Comparison of ENCODE assay signal across 20 cellular contexts in genomic region chr5:172200476-172200875, GRCh38. TPM values are rescaled to one million over a fixed set of nuclear protein-coding genes. Genes with fewer than 3 reads are reported as not detected.
DNase-seq lines count a peak whose midpoint lies in the region; ATAC-seq, FAIRE-seq and TF ChIP-seq lines count a peak whose summit lies in the region.
"Had no signal": no experiment of that assay in that cellular context is flagged by ENCODE, and none has a peak within 500 bp of the region (broad histone marks: within the 10 kb centered on the region; RNA-seq: fewer than 3 reads in every experiment).

No MANE protein-coding gene starts in this region.

- no peak overlapping the region for H3K4me3 Mint-ChIP-seq in WTC11
- peak overlapping the region; percentile 73 for H3K4me3 Mint-ChIP-seq in memory B cell
- H3K4me3 Mint-ChIP-seq in stimulated activated naive B cell treated with anti-CD40 and anti-IgM and Interleukin-4, amounts not matched to agents 10 μg/mL and 1 μg/mL and 100 μg/mL, for 72 hours: no peak overlapping the region
- H3K4me3 Mint-ChIP-seq: CD8-positive, alpha-beta T cell; GM23338; HFFc6 had no signal

- H3K27me3 Mint-ChIP-seq in WTC11 (ENCODE audit: low read depth) (no peaks in the 10 kb centered on the region), memory B cell (no peaks in the 10 kb centered on the region)
- no peaks in the 10 kb centered on the region for H3K27me3 Mint-ChIP-seq in stimulated activated naive B cell treated with anti-CD40 and anti-IgM and Interleukin-4, amounts not matched to agents 10 μg/mL and 1 μg/mL and 100 μg/mL, for 72 hours

- ATAC-seq in WTC11 (no peak), memory B cell (ENCODE audit: low read depth) (peak; percentile 57), HG02759 (IDR thresholded peaks at IDR 0.05; ENCODE audit: unreplicated experiment) (no peak)
- ATAC-seq in stimulated activated naive B cell treated with anti-CD40 and anti-IgM and Interleukin-4, amounts not matched to agents 10 μg/mL and 1 μg/mL and 100 μg/mL, for 72 hours (replicated peaks): peak; percentile 51 to 52
- ATAC-seq: A549; CD8-positive, alpha-beta T cell; GM23338; HCT116; HepG2 had no signal

- no peak for FAIRE-seq in GM12891 (lab: Jason Lieb, UNC)
- no peak for FAIRE-seq in frontal cortex (lab: Jason Lieb, UNC)
- FAIRE-seq: A549, G401.6, H54, HepG2 had no signal

- peak overlapping the region; percentile 2; the same call in 1 of the 2 replicates for H3K27ac Mint-ChIP-seq in WTC11
- peak overlapping the region; percentile 78 for H3K27ac Mint-ChIP-seq in memory B cell
- H3K27ac Mint-ChIP-seq in stimulated activated naive B cell treated with anti-CD40 and anti-IgM and Interleukin-4, amounts not matched to agents 10 μg/mL and 1 μg/mL and 100 μg/mL, for 72 hours: no peak overlapping the region
- H3K27ac Mint-ChIP-seq: CD8-positive, alpha-beta T cell; GM23338; HFFc6 had no signal

- CTCF ChIA-PET in WTC11 (lab: Charles Lee): no interaction called here

- no peak for TF ChIP-seq CTCF in WTC11 (IDR thresholded peaks at IDR 0.05)

- H3K9me3 Mint-ChIP-seq in WTC11 (peaks cover 10% of the 10 kb centered on the region), memory B cell (no peaks in the 10 kb centered on the region)
- no peaks in the 10 kb centered on the region for H3K9me3 Mint-ChIP-seq in stimulated activated naive B cell treated with anti-CD40 and anti-IgM and Interleukin-4, amounts not matched to agents 10 μg/mL and 1 μg/mL and 100 μg/mL, for 72 hours
- H3K9me3 Mint-ChIP-seq: CD8-positive, alpha-beta T cell had no signal

- DNase-seq in GM12891 (ENCODE audit: insufficient read length, low spot score) (no peak), WTC11 (ENCODE audit: low spot score) (no peak), memory B cell (ENCODE audit: low spot score in 2 of 2) (no peak), 8988T (no peak), frontal cortex (ENCODE audit: low spot score in 2 of 2) (no peak)
- no peak for DNase-seq in stimulated activated naive B cell treated with anti-CD40 and anti-IgM and Interleukin-4, amounts not matched to agents 10 μg/mL and 1 μg/mL and 100 μg/mL, for 72 hours
- DNase-seq: AML-193; Calu3; CD8-positive, alpha-beta T cell; DMS53; HFFc6; KG1 had no signal

- POLR2A ChIA-PET in WTC11 (lab: Charles Lee): no interaction called here

- H3K36me3 Mint-ChIP-seq in WTC11: no peaks in the 10 kb centered on the region
- no peaks in the 10 kb centered on the region for H3K36me3 Mint-ChIP-seq in memory B cell
- H3K36me3 Mint-ChIP-seq in stimulated activated naive B cell treated with anti-CD40 and anti-IgM and Interleukin-4, amounts not matched to agents 10 μg/mL and 1 μg/mL and 100 μg/mL, for 72 hours: no peaks in the 10 kb centered on the region
- H3K36me3 Mint-ChIP-seq: CD14-positive monocyte; CD8-positive, alpha-beta T cell had no signal

- no peak for TF ChIP-seq POLR2A in GM12891 (IDR thresholded peaks at IDR 0.05; ENCODE audit: low read depth, low read length)

- H3K4me1 Mint-ChIP-seq in WTC11: no peaks in the 10 kb centered on the region
- H3K4me1 Mint-ChIP-seq in memory B cell: peaks cover 12% of the 10 kb centered on the region
- H3K4me1 Mint-ChIP-seq in stimulated activated naive B cell treated with anti-CD40 and anti-IgM and Interleukin-4, amounts not matched to agents 10 μg/mL and 1 μg/mL and 100 μg/mL, for 72 hours: peaks cover 15 to 28% of the 10 kb centered on the region in 2 donors
- H3K4me1 Mint-ChIP-seq: GM23338 had no signal

TF ChIP-seq in GM12891, 5 proteins besides CTCF, POLR2A, EP300 and RAD21:
- TF ChIP-seq TAF1 (IDR thresholded peaks at IDR 0.05; ENCODE audit: low read depth, low read length) (no peak), PAX5 (IDR thresholded peaks at IDR 0.05; ENCODE audit: insufficient read depth, low read length, severe bottlenecking) (no peak), POU2F2 (IDR thresholded peaks at IDR 0.05; ENCODE audit: low read depth, low read length) (no peak), SPI1 (IDR thresholded peaks at IDR 0.05; ENCODE audit: low read depth, low read length) (peak; percentile 74)

TF ChIP-seq in WTC11, 78 proteins besides CTCF, POLR2A, EP300 and RAD21:
- no peak for TF ChIP-seq GABPB1 (CRISPR knock-in tag; IDR thresholded peaks at IDR 0.05)
- TF ChIP-seq NFE2L1 (CRISPR knock-in tag; IDR thresholded peaks at IDR 0.05): no peak
- TF ChIP-seq MYBL2 (CRISPR knock-in tag; IDR thresholded peaks at IDR 0.05): no peak

RNA-seq across cellular contexts. Expression of gene EFCAB9, which starts 6.5 kb away (rescaled TPM):
- polyA plus RNA-seq in GM12891 (2012; ENCODE audit: low read depth, missing spikeins): not detected
- not detected in 3 replicates for total RNA-seq in WTC11 (2021)
- not detected for total RNA-seq in frontal cortex
- total RNA-seq: Calu3; CD8-positive, alpha-beta T cell; GM23338; HepG2; HFFc6 had no signal
- polyA plus RNA-seq: A549, CD14-positive monocyte, GM23338, HepG2 had no signal

RNA-seq across cellular contexts. Expression of gene STK10, which starts 12.5 kb away (rescaled TPM):
- 42.9 TPM for polyA plus RNA-seq in GM12891 (2012; ENCODE audit: low read depth, missing spikeins)
- total RNA-seq in WTC11 (2021) (13.1 to 20.5 TPM (median 15.0 TPM) in 3 replicates), frontal cortex (4.5 TPM)

Comparison
In these comparisons a context has a peak if more than half of its experiments do, and no peak if none do; other contexts are left out.
1. ATAC-seq: peak in memory B cell (single experiment) and stimulated activated naive B cell treated with anti-CD40 and anti-IgM and Interleukin-4, amounts not matched to agents 10 μg/mL and 1 μg/mL and 100 μg/mL, for 72 hours (2 of 2); none in WTC11 (single experiment) and HG02759 (single experiment).